9 cellular contexts compared by ENCODE assay signal in genomic region chr7:85184599-85185354, GRCh38. TPM values are rescaled to one million over a fixed set of nuclear protein-coding genes. Genes with fewer than 3 reads are reported as not detected.
DNase-seq lines count a peak whose midpoint lies in the region; ATAC-seq and TF ChIP-seq lines count a peak whose summit lies in the region.
"Had no signal": no experiment of that assay in that cellular context is flagged by ENCODE, and none has a peak within 500 bp of the region (broad histone marks: within the 10 kb centered on the region; RNA-seq: fewer than 3 reads in every experiment).

No MANE protein-coding gene starts in this region.

- peaks cover 13% of the 10 kb centered on the region for H3K27me3 Mint-ChIP-seq in endothelial cell (ENCODE audit: unreplicated experiment)

- H3K4me3 ChIP-seq in heart left ventricle (peak overlapping the region in 11 of 12 donors; percentile 25 to 73 (median 57)), muscle layer of colon (ENCODE audit: low read depth in 1 of 2, low read length in 2 of 2) (peak overlapping the region; percentile 31 to 84)

- intact Hi-C loops in heart left ventricle (cut with DNase I) (loop anchor here in 4 of 10 donors (5.0 to 10.0 kb wide), 2 partner anchors 140 to 142 kb away; no protein-coding TSS in a partner anchor), left ventricle myocardium superior (cut with micrococcal nuclease) (loop anchor here (10.0 kb wide), 1 partner anchor 140 kb away; no protein-coding TSS in a partner anchor)

- H3K4me1 ChIP-seq in heart left ventricle: peaks cover 0 to 26% (median 3%) of the 10 kb centered on the region in 12 donors
- H3K4me1 ChIP-seq in muscle layer of colon (ENCODE audit: insufficient read depth, low read length): peaks cover 13% of the 10 kb centered on the region

- H3K9ac ChIP-seq in muscle layer of colon (ENCODE audit: low read length): peak overlapping the region; percentile 40

- 31 to 32% (median 32%) methylated on average over 18 of the region's 18 CpGs for WGBS in heart left ventricle, 4 donors

- H3K36me3 Mint-ChIP-seq in endothelial cell (ENCODE audit: low read depth, unreplicated experiment): no peaks in the 10 kb centered on the region

- H3K36me3 ChIP-seq in heart left ventricle (no peaks in the 10 kb centered on the region), muscle layer of colon (ENCODE audit: insufficient read depth, low read length) (no peaks in the 10 kb centered on the region)

- H3K9me3 ChIP-seq in heart left ventricle (no peaks in the 10 kb centered on the region), muscle layer of colon (ENCODE audit: low read length) (no peaks in the 10 kb centered on the region)

- peak overlapping the region in 2 of 12 donors; percentile 49 to 72 for H3K27ac ChIP-seq in heart left ventricle
- H3K27ac ChIP-seq in muscle layer of colon (ENCODE audit: low read depth, low read length): no peak overlapping the region

- H3K4me1 Mint-ChIP-seq in endothelial cell (ENCODE audit: unreplicated experiment): peaks cover 15% of the 10 kb centered on the region

- H3K4me3 Mint-ChIP-seq in endothelial cell (ENCODE audit: unreplicated experiment): peak overlapping the region; percentile 91

- H3K27me3 ChIP-seq in heart left ventricle (peaks cover 0 to 39% (median 8%) of the 10 kb centered on the region in 9 donors), muscle layer of colon (ENCODE audit: control insufficient read depth in 1 of 2, insufficient read depth in 2 of 2, low read length in 2 of 2) (no peaks in the 10 kb centered on the region)

- H3K9me3 Mint-ChIP-seq in endothelial cell (ENCODE audit: unreplicated experiment): no peaks in the 10 kb centered on the region

- TF ChIP-seq POLR2A in heart left ventricle (IDR thresholded peaks at IDR 0.05): no peak

- DNase-seq in heart left ventricle (peak in 2 of 5 donors; percentile 29 to 52), left ventricle myocardium superior (no peak), endothelial cell (ENCODE audit: low spot score) (peak; percentile 49), Kasumi-1 (lab: John Stamatoyannopoulos, UW) (no peak), NCI-H510A treated with DMSO at 0.1 percent for 48 hours (lab: John Stamatoyannopoulos, UW) (no peak)

- no peak overlapping the region for H3K27ac Mint-ChIP-seq in endothelial cell (ENCODE audit: unreplicated experiment)

- ATAC-seq in heart left ventricle (no peak), left ventricle myocardium superior (no peak), HG03097 (IDR thresholded peaks at IDR 0.05; ENCODE audit: low FRiP score, unreplicated experiment) (no peak), HG02798 (IDR thresholded peaks at IDR 0.05; ENCODE audit: poor library complexity, unreplicated experiment) (no peak)

- TF ChIP-seq CTCF in heart left ventricle (IDR thresholded peaks at IDR 0.05) (no peak), endothelial cell (IDR thresholded peaks at IDR 0.05; ENCODE audit: unreplicated experiment) (no peak)

RNA-seq across cellular contexts. Expression of gene SEMA3D, which starts 2.1 kb away (rescaled TPM):
- 1 to 10 TPM in 4 of 9 donors, under 1 TPM in 5; 0.60 to 8.6 (median 1.00) TPM for total RNA-seq in heart left ventricle
- polyA plus RNA-seq in heart left ventricle: under 1 TPM; 0.10 to 0.23 TPM
- total RNA-seq in left ventricle myocardium superior: 0.94 TPM
- total RNA-seq in endothelial cell (ENCODE audit: unreplicated experiment): 1.8 TPM
- total RNA-seq: T-helper 1 cell treated with Interleukin-12 subunit alpha and Interleukin-12 subunit beta and Interleukin-4 antibody, amounts not matched to agents 30 ng/mL and 1 ng/mL, for 36 hours had no signal
